ENCODE assay signal across 1 cellular context in genomic region chr13:27425918-27426630, GRCh38.
A peak's percentile ranks its signal among the peaks of the same experiment; 100 is the strongest.
TF ChIP-seq lines count a peak whose summit lies in the region.

No MANE protein-coding gene starts in this region.

TF ChIP-seq in K562, 482 proteins besides CTCF, POLR2A, EP300 and RAD21 (continued from another document and continues in another):
- TF ChIP-seq SFPQ (IDR thresholded peaks at IDR 0.05; ENCODE audit: low read depth, low read length), result no peak
- no peak for TF ChIP-seq PCBP1 (IDR thresholded peaks at IDR 0.05; ENCODE audit: low read depth, low read length, poor library complexity, severe bottlenecking)
- TF ChIP-seq KLF1 (tag; IDR thresholded peaks at IDR 0.05), result no peak
- no peak for TF ChIP-seq RREB1 (CRISPR knock-in tag; IDR thresholded peaks at IDR 0.05)
- TF ChIP-seq TEAD1 (CRISPR knock-in tag; IDR thresholded peaks at IDR 0.05), result no peak
- no peak for TF ChIP-seq ARID3A (IDR thresholded peaks at IDR 0.05; ENCODE audit: borderline replicate concordance, low read depth, low read length)
- no peak for TF ChIP-seq ZNF57 (CRISPR knock-in tag; IDR thresholded peaks at IDR 0.05)
- no peak for TF ChIP-seq KLF13 (tag; IDR thresholded peaks at IDR 0.05; ENCODE audit: borderline replicate concordance, low read depth)
- TF ChIP-seq MTA2 (IDR thresholded peaks at IDR 0.05; ENCODE audit: low read depth), result peak; percentile 23
- no peak for TF ChIP-seq CREB3 (tag; conservative IDR thresholded peaks at IDR 0.05; ENCODE audit: low read depth)
- TF ChIP-seq, protein P1, sequence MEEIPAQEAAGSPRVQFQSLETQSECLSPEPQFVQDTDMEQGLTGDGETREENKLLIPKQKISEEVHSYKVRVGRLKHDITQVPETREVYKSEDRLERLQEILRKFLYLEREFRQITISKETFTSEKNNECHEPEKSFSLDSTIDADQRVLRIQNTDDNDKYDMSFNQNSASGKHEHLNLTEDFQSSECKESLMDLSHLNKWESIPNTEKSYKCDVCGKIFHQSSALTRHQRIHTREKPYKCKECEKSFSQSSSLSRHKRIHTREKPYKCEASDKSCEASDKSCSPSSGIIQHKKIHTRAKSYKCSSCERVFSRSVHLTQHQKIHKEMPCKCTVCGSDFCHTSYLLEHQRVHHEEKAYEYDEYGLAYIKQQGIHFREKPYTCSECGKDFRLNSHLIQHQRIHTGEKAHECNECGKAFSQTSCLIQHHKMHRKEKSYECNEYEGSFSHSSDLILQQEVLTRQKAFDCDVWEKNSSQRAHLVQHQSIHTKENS (CRISPR knock-in tag; IDR thresholded peaks at IDR 0.05), result no peak
- peak in 1 of 2 experiments; percentile 73; a peak in 2 of 4 replicates for TF ChIP-seq HDAC1 (IDR thresholded peaks at IDR 0.05)
- no peak for TF ChIP-seq ZNF347 (CRISPR knock-in tag; IDR thresholded peaks at IDR 0.05; ENCODE audit: low read depth)
- peak; percentile 70 for TF ChIP-seq MTA3 (IDR thresholded peaks at IDR 0.05; ENCODE audit: borderline replicate concordance)
- TF ChIP-seq ZNF146 (CRISPR knock-in tag; IDR thresholded peaks at IDR 0.05; ENCODE audit: unreplicated experiment), result no peak
- no peak for TF ChIP-seq ZNF124 (CRISPR knock-in tag; IDR thresholded peaks at IDR 0.05)
- peak; percentile 67; the same call in 1 of the 2 replicates for TF ChIP-seq ZBTB2 (IDR thresholded peaks at IDR 0.05)
- no peak for TF ChIP-seq SAFB (IDR thresholded peaks at IDR 0.05; ENCODE audit: borderline replicate concordance, low read depth, low read length)
- TF ChIP-seq ZNF408 (CRISPR knock-in tag; IDR thresholded peaks at IDR 0.05; ENCODE audit: low read depth), result no peak
- TF ChIP-seq, protein P2, sequence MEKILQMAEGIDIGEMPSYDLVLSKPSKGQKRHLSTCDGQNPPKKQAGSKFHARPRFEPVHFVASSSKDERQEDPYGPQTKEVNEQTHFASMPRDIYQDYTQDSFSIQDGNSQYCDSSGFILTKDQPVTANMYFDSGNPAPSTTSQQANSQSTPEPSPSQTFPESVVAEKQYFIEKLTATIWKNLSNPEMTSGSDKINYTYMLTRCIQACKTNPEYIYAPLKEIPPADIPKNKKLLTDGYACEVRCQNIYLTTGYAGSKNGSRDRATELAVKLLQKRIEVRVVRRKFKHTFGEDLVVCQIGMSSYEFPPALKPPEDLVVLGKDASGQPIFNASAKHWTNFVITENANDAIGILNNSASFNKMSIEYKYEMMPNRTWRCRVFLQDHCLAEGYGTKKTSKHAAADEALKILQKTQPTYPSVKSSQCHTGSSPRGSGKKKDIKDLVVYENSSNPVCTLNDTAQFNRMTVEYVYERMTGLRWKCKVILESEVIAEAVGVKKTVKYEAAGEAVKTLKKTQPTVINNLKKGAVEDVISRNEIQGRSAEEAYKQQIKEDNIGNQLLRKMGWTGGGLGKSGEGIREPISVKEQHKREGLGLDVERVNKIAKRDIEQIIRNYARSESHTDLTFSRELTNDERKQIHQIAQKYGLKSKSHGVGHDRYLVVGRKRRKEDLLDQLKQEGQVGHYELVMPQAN (IDR thresholded peaks at IDR 0.05; ENCODE audit: borderline replicate concordance), result 0 out of 2 replicates have a peak, but pooled peaks have one; percentile 46
- TF ChIP-seq, protein P3, sequence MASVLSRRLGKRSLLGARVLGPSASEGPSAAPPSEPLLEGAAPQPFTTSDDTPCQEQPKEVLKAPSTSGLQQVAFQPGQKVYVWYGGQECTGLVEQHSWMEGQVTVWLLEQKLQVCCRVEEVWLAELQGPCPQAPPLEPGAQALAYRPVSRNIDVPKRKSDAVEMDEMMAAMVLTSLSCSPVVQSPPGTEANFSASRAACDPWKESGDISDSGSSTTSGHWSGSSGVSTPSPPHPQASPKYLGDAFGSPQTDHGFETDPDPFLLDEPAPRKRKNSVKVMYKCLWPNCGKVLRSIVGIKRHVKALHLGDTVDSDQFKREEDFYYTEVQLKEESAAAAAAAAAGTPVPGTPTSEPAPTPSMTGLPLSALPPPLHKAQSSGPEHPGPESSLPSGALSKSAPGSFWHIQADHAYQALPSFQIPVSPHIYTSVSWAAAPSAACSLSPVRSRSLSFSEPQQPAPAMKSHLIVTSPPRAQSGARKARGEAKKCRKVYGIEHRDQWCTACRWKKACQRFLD (CRISPR knock-in tag; IDR thresholded peaks at IDR 0.05), result no peak
- no peak for TF ChIP-seq MAFF (IDR thresholded peaks at IDR 0.05; ENCODE audit: low read length)
- no peak for TF ChIP-seq SIX5 (IDR thresholded peaks at IDR 0.05; ENCODE audit: borderline replicate concordance in 1 of 2, insufficient read depth in 1 of 2, low read depth in 1 of 2, low read length in 2 of 2)
- no peak for TF ChIP-seq ZNF134 (CRISPR knock-in tag; conservative IDR thresholded peaks at IDR 0.05)
- TF ChIP-seq, protein P4, sequence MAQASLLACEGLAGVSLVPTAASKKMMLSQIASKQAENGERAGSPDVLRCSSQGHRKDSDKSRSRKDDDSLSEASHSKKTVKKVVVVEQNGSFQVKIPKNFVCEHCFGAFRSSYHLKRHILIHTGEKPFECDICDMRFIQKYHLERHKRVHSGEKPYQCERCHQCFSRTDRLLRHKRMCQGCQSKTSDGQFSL (CRISPR knock-in tag; IDR thresholded peaks at IDR 0.05), result no peak
- TF ChIP-seq, protein P4 (tag; IDR thresholded peaks at IDR 0.05), result no peak
- no peak for TF ChIP-seq TGIF2 (CRISPR knock-in tag; IDR thresholded peaks at IDR 0.05)
- no peak for TF ChIP-seq ZBTB7A (IDR thresholded peaks at IDR 0.05; ENCODE audit: borderline replicate concordance, control insufficient read depth, low read depth, low read length)
- TF ChIP-seq, protein P5, sequence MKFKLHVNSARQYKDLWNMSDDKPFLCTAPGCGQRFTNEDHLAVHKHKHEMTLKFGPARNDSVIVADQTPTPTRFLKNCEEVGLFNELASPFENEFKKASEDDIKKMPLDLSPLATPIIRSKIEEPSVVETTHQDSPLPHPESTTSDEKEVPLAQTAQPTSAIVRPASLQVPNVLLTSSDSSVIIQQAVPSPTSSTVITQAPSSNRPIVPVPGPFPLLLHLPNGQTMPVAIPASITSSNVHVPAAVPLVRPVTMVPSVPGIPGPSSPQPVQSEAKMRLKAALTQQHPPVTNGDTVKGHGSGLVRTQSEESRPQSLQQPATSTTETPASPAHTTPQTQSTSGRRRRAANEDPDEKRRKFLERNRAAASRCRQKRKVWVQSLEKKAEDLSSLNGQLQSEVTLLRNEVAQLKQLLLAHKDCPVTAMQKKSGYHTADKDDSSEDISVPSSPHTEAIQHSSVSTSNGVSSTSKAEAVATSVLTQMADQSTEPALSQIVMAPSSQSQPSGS (CRISPR knock-in tag; IDR thresholded peaks at IDR 0.05), result no peak
- TF ChIP-seq MXI1 (IDR thresholded peaks at IDR 0.05; ENCODE audit: low read depth, low read length), result no peak
- no peak; the same call in 1 of the 2 replicates for TF ChIP-seq PHF8 (IDR thresholded peaks at IDR 0.05; ENCODE audit: borderline replicate concordance, low read length)
- TF ChIP-seq FOXJ3 (CRISPR knock-in tag; IDR thresholded peaks at IDR 0.05), result no peak
- TF ChIP-seq TARDBP (IDR thresholded peaks at IDR 0.05), result no peak
- peak; percentile 93 for TF ChIP-seq DPF2 (IDR thresholded peaks at IDR 0.05)
- TF ChIP-seq STAG1 (CRISPR knock-in tag; IDR thresholded peaks at IDR 0.05; ENCODE audit: borderline replicate concordance), result no peak
- TF ChIP-seq MED1 (CRISPR knock-in tag; IDR thresholded peaks at IDR 0.05; ENCODE audit: borderline replicate concordance), result no peak
- peak; percentile 54; the same call in 1 of the 2 replicates for TF ChIP-seq C11orf30 (IDR thresholded peaks at IDR 0.05; ENCODE audit: low read depth)
- TF ChIP-seq PML (IDR thresholded peaks at IDR 0.05; ENCODE audit: low read length), result no peak
- TF ChIP-seq SMARCC2 (IDR thresholded peaks at IDR 0.05; ENCODE audit: low read depth), result peak; percentile 71; the same call in 1 of the 2 replicates
